Comparison of ENCODE assay signal across 12 cellular contexts in the genomic region with DNA sequence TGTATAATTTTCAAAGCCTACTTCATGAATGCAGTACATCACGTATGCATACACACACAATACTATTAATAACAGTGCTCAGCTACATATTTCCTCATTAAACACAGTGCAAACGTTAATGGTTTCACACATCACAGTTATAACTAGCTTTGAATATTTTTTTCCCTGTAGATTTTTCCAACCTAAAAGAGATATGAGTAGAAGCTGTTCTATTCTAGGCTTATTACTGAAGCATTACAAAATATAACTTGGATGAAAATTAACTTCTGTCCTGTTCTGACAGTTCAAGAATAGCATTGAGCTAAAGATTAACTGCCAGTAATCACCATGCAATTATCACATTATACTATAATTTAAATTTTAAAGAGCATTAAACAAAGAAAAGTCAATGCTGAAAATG. TPM values are rescaled to one million over a fixed set of nuclear protein-coding genes. Genes with fewer than 3 reads are reported as not detected.
DNase-seq lines count a peak whose midpoint lies in the region; ATAC-seq and TF ChIP-seq lines count a peak whose summit lies in the region.
"Had no signal": no experiment of that assay in that cellular context is flagged by ENCODE, and none has a peak within 500 bp of the region (broad histone marks: within the 10 kb centered on the region; RNA-seq: fewer than 3 reads in every experiment).

No MANE protein-coding gene starts in this region.

- no peak for TF ChIP-seq CTCF in mesothelial cell of epicardium (IDR thresholded peaks at IDR 0.05; ENCODE audit: unreplicated experiment)

- no peaks in the 10 kb centered on the region for H3K27me3 Mint-ChIP-seq in mesothelial cell of epicardium (ENCODE audit: low read depth)
- H3K27me3 Mint-ChIP-seq: type B pancreatic cell had no signal

- ATAC-seq in GM18508 (IDR thresholded peaks at IDR 0.05; ENCODE audit: insufficient read depth, unreplicated experiment) (peak; percentile 7), GM21529 (IDR thresholded peaks at IDR 0.05; ENCODE audit: unreplicated experiment) (peak; percentile 5), HG03457 (IDR thresholded peaks at IDR 0.05; ENCODE audit: unreplicated experiment) (peak; percentile 13), GM19023 (IDR thresholded peaks at IDR 0.05; ENCODE audit: unreplicated experiment) (no peak), HG02571 (IDR thresholded peaks at IDR 0.05; ENCODE audit: unreplicated experiment) (no peak)

- H3K4me1 Mint-ChIP-seq in mesothelial cell of epicardium, result peaks cover 46% of the 10 kb centered on the region

- DNase-seq in mesothelial cell of epicardium (ENCODE audit: low spot score in 2 of 2, unreplicated experiment in 2 of 2), result no peak
- DNase-seq in SW480 (ENCODE audit: low spot score), result no peak
- no peak for DNase-seq in GOT3 (lab: John Stamatoyannopoulos, UW)
- DNase-seq: activated T-cell treated with anti-CD3 and anti-CD28 coated beads, Interleukin-2, amount 50 U/mL, for 1 hour; DND-41; midbrain had no signal

- H3K27ac Mint-ChIP-seq in mesothelial cell of epicardium, result peak overlapping the region; percentile 87

- H3K36me3 Mint-ChIP-seq in mesothelial cell of epicardium, result peaks cover 4% of the 10 kb centered on the region

- no peaks in the 10 kb centered on the region for H3K9me3 Mint-ChIP-seq in mesothelial cell of epicardium

- H3K4me3 Mint-ChIP-seq in mesothelial cell of epicardium, result no peak overlapping the region

RNA-seq across cellular contexts. Expression of a gene that starts 6.2 kb away (rescaled TPM):
- total RNA-seq in mesothelial cell of epicardium, result 27.3 to 30.2 TPM (median 29.8 TPM) in 3 replicates

Comparison
In these comparisons a context has a peak if more than half of its experiments do, and no peak if none do; other contexts are left out.
1. ATAC-seq: peak in GM18508 (single experiment), GM21529 (single experiment) and HG03457 (single experiment); none in GM19023 (single experiment) and HG02571 (single experiment).